In the genomic region with DNA sequence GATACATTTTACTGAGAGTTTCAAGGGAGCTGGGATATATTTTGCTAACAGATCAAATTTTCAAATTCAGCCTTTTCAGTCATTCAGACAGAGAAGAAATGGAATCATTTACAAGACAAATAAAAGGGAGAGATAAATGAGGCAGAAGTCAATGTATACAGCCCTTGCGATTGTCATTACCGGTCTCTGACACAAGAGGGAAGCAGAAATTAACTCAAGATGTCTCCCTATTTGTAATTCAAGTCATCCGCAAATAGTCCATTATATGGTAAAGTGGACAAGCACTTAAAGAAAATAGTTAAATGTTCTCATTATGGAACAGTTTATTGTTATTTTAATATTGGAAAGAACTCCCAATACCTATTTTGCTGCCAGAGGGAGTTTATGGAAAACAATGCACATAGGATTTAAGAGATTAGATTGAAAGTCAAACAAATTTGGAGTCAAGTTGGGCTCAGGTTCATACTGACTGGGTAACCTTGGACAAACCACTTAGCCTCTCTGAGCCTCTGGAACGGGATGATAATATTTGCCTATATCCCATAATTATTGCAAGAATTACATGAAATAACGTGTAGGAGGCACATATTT, we compare ENCODE assay signal across 9 cellular contexts.
DNase-seq lines count a peak whose midpoint lies in the region; ATAC-seq, FAIRE-seq and TF ChIP-seq lines count a peak whose summit lies in the region.
"Had no signal": no experiment of that assay in that cellular context is flagged by ENCODE, and none has a peak within 500 bp of the region (broad histone marks: within the 10 kb centered on the region; RNA-seq: fewer than 3 reads in every experiment).

No MANE protein-coding gene starts in this region.

- H2AFZ ChIP-seq in HepG2 (ENCODE audit: low read length) = no peak overlapping the region

- TF ChIP-seq CTCF in brain (conservative IDR thresholded peaks at IDR 0.05) (peak; percentile 75 to 89), HepG2 (CRISPR knock-in tag; IDR thresholded peaks at IDR 0.05) (peak; percentile 60)

- peaks cover 13% of the 10 kb centered on the region for H3K4me1 Mint-ChIP-seq in brain

- ATAC-seq in HepG2 (peak; percentile 39; the same call in 1 of the 3 replicates), HG02588 (IDR thresholded peaks at IDR 0.05; ENCODE audit: unreplicated experiment) (no peak)

- H3K27me3 Mint-ChIP-seq in brain = peaks cover 14% of the 10 kb centered on the region
- H3K27me3 Mint-ChIP-seq: activated naive CD4-positive, alpha-beta T cell treated with anti-CD3 and anti-CD28 coated beads, Interleukin-2, amount 50 U/mL, for 24 hours had no signal

- FAIRE-seq in HepG2 (lab: Jason Lieb, UNC) = peak; percentile 47

- H3K4me2 ChIP-seq in HepG2 (ENCODE audit: low read depth, low read length) = no peak overlapping the region

- no peaks in the 10 kb centered on the region for H3K36me3 Mint-ChIP-seq in brain
- H3K36me3 Mint-ChIP-seq: activated naive CD4-positive, alpha-beta T cell treated with anti-CD3 and anti-CD28 coated beads, Interleukin-2, amount 50 U/mL, for 24 hours had no signal

- no peaks in the 10 kb centered on the region for H3K36me3 ChIP-seq in HepG2 (replicated peaks in 1 of 2; ENCODE audit: control insufficient read depth in 1 of 2, insufficient read depth in 2 of 2, low read length in 2 of 2)

- TF ChIP-seq EP300 in HepG2 (IDR thresholded peaks at IDR 0.05; ENCODE audit: low read depth in 2 of 2, low read length in 2 of 2) = no peak
- TF ChIP-seq EP300 in HepG2 (CRISPR knock-in tag; IDR thresholded peaks at IDR 0.05; ENCODE audit: borderline replicate concordance) = no peak

- no peaks in the 10 kb centered on the region for H3K79me2 ChIP-seq in HepG2 (ENCODE audit: insufficient read depth, low read length)

- no peaks in the 10 kb centered on the region for H3K4me1 ChIP-seq in HepG2 (ENCODE audit: insufficient read depth, low read length)

- CTCF ChIA-PET in HepG2 (lab: Yijun Ruan, JAX; ENCODE audit: low intra/inter-chr PET ratio, low total read pairs) = interaction anchor here (1.2 to 1.6 kb wide), 2 partner anchors 252 to 748 kb away, joined by 3 to 4 read pairs; no protein-coding TSS in a partner anchor

- H3K27ac ChIP-seq in HepG2 (ENCODE audit: extremely low read length, insufficient read depth, low read length) = no peak overlapping the region

- WGBS in HepG2 (ENCODE audit: low lambda C conversion rate) = 1% methylated on average over 5 of the region's 5 CpGs

- POLR2A ChIA-PET in HepG2 (lab: Yijun Ruan, JAX) = no interaction called here

- H3K4me3 ChIP-seq in HepG2 (replicated peaks in 1 of 3; ENCODE audit: insufficient read depth in 1 of 3, low read depth in 2 of 3, low read length in 3 of 3) = no peak overlapping the region

- in situ Hi-C loops in HepG2 (cut with HindIII; ENCODE audit: extremely low pct_ligation_motif_present, low pct_unique_long_range_greater_than_20kb) = no loop called here

- peaks cover 0 to 5% of the 10 kb centered on the region in 2 experiments; a peak in 2 of 5 replicates for H3K27me3 ChIP-seq in HepG2 (ENCODE audit: control insufficient read depth in 1 of 2, insufficient read depth in 2 of 2, low read length in 2 of 2)

- H3K9me3 Mint-ChIP-seq in brain = peaks cover 0 to 8% (median 0%) of the 10 kb centered on the region in 5 experiments
- H3K9me3 Mint-ChIP-seq: activated naive CD4-positive, alpha-beta T cell treated with anti-CD3 and anti-CD28 coated beads, Interleukin-2, amount 50 U/mL, for 24 hours had no signal

- no peaks in the 10 kb centered on the region for H4K20me1 ChIP-seq in HepG2 (ENCODE audit: insufficient read depth, low read length)

- no peak for TF ChIP-seq POLR2A in HepG2 (IDR thresholded peaks at IDR 0.05; ENCODE audit: insufficient read depth in 1 of 2, low read depth in 2 of 2, low read length in 2 of 2)

- no peak overlapping the region for H3K4me3 Mint-ChIP-seq in brain
- H3K4me3 Mint-ChIP-seq: activated naive CD4-positive, alpha-beta T cell treated with anti-CD3 and anti-CD28 coated beads, Interleukin-2, amount 50 U/mL, for 24 hours had no signal

- H3K27ac Mint-ChIP-seq in brain = no peak overlapping the region
- H3K27ac Mint-ChIP-seq: activated naive CD4-positive, alpha-beta T cell treated with anti-CD3 and anti-CD28 coated beads, Interleukin-2, amount 50 U/mL, for 24 hours had no signal

- DNase-seq in activated gamma-delta T cell treated with Interleukin-2 at 50 U/mL for 16 hours (peak; percentile 9), activated gamma-delta T cell (lab: John Stamatoyannopoulos, UW) (no peak), NCI-H1417 (lab: John Stamatoyannopoulos, UW) (peak; percentile 6 to 72 (median 38)), HepG2 (ENCODE audit: low spot score) (peak; percentile 14), NCI-H2029 (lab: John Stamatoyannopoulos, UW) (no peak)
- DNase-seq in effector CD8-positive, alpha-beta T cell (lab: John Stamatoyannopoulos, UW) = no peak

- BruUV-seq in HepG2 (replicated peaks; lab: Mats Ljungman, UMichigan) = no TSS peak

- H3K9me3 ChIP-seq in HepG2 (ENCODE audit: low read length) = no peaks in the 10 kb centered on the region

- intact Hi-C loops in HepG2 (cut with micrococcal nuclease; ENCODE audit: unreplicated experiment) = no loop called here

- H3K9ac ChIP-seq in HepG2 (ENCODE audit: insufficient read depth, low read depth, low read length) = no peak overlapping the region

- TF ChIP-seq RAD21 in HepG2 (CRISPR knock-in tag; IDR thresholded peaks at IDR 0.05) = no peak

TF ChIP-seq in HepG2, 621 proteins besides CTCF, POLR2A, EP300 and RAD21:
- TF ChIP-seq, protein P1, sequence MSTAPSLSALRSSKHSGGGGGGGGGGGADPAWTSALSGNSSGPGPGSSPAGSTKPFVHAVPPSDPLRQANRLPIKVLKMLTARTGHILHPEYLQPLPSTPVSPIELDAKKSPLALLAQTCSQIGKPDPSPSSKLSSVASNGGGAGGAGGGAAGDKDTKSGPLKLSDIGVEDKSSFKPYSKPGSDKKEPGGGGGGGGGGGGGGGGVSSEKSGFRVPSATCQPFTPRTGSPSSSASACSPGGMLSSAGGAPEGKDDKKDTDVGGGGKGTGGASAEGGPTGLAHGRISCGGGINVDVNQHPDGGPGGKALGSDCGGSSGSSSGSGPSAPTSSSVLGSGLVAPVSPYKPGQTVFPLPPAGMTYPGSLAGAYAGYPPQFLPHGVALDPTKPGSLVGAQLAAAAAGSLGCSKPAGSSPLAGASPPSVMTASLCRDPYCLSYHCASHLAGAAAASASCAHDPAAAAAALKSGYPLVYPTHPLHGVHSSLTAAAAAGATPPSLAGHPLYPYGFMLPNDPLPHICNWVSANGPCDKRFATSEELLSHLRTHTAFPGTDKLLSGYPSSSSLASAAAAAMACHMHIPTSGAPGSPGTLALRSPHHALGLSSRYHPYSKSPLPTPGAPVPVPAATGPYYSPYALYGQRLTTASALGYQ (CRISPR knock-in tag; IDR thresholded peaks at IDR 0.05) = no peak
- no peak for TF ChIP-seq MZF1 (CRISPR knock-in tag; IDR thresholded peaks at IDR 0.05; ENCODE audit: borderline replicate concordance)
- no peak for TF ChIP-seq TAF15 (IDR thresholded peaks at IDR 0.05; ENCODE audit: low read depth, low read length, poor library complexity, severe bottlenecking)
- TF ChIP-seq, protein P2, sequence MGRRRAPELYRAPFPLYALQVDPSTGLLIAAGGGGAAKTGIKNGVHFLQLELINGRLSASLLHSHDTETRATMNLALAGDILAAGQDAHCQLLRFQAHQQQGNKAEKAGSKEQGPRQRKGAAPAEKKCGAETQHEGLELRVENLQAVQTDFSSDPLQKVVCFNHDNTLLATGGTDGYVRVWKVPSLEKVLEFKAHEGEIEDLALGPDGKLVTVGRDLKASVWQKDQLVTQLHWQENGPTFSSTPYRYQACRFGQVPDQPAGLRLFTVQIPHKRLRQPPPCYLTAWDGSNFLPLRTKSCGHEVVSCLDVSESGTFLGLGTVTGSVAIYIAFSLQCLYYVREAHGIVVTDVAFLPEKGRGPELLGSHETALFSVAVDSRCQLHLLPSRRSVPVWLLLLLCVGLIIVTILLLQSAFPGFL (CRISPR knock-in tag; IDR thresholded peaks at IDR 0.05) = no peak
- TF ChIP-seq STAG1 (CRISPR knock-in tag; IDR thresholded peaks at IDR 0.05) = peak; percentile 46
- TF ChIP-seq, protein P3, sequence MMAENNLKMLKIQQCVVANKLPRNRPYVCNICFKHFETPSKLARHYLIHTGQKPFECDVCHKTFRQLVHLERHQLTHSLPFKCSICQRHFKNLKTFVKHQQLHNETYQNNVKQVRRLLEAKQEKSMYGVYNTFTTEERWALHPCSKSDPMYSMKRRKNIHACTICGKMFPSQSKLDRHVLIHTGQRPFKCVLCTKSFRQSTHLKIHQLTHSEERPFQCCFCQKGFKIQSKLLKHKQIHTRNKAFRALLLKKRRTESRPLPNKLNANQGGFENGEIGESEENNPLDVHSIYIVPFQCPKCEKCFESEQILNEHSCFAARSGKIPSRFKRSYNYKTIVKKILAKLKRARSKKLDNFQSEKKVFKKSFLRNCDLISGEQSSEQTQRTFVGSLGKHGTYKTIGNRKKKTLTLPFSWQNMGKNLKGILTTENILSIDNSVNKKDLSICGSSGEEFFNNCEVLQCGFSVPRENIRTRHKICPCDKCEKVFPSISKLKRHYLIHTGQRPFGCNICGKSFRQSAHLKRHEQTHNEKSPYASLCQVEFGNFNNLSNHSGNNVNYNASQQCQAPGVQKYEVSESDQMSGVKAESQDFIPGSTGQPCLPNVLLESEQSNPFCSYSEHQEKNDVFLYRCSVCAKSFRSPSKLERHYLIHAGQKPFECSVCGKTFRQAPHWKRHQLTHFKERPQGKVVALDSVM (CRISPR knock-in tag; IDR thresholded peaks at IDR 0.05) = no peak

Comparison
In these comparisons a context has a peak if more than half of its experiments do, and no peak if none do; other contexts are left out.
1. DNase-seq: peak in activated gamma-delta T cell treated with Interleukin-2 at 50 U/mL for 16 hours (single experiment), NCI-H1417 (3 of 3) and HepG2 (single experiment); none in activated gamma-delta T cell (single experiment), effector CD8-positive, alpha-beta T cell (single experiment) and NCI-H2029 (single experiment).